ENCODE assay signal across 17 cellular contexts in the genomic region with DNA sequence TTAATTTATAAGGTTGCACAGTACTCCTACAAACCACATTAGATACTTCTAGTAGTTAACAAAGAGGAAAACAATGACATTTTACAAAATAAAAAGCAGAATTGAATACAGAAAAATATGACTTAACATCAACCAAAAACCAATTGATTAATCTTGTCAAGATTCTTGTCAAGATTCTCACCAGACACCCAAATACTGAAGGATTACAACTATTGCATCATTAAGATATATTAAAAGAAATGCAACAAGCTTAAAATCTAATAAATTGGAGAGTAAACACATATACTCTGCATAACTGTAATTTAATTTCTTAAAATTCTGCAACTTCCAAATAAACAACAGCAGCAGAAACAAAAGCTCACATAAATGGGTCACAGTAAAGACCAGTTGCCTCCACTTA. TPM values are rescaled to one million over a fixed set of nuclear protein-coding genes. Genes with fewer than 3 reads are reported as not detected.
A peak's percentile ranks its signal among the peaks of the same experiment; 100 is the strongest.
DNase-seq lines count a peak whose midpoint lies in the region; ATAC-seq and TF ChIP-seq lines count a peak whose summit lies in the region.
"Had no signal": no experiment of that assay in that cellular context is flagged by ENCODE, and none has a peak within 500 bp of the region (broad histone marks: within the 10 kb centered on the region; RNA-seq: fewer than 3 reads in every experiment).

No MANE protein-coding gene starts in this region.

- H3K9me3 ChIP-seq in HEK293 (ENCODE audit: control insufficient read depth, insufficient read depth, low read depth, low read length) = no peaks in the 10 kb centered on the region
- no peaks in the 10 kb centered on the region for H3K9me3 ChIP-seq in gastroesophageal sphincter
- no peaks in the 10 kb centered on the region for H3K9me3 ChIP-seq in neuron (ENCODE audit: low read length)
- no peaks in the 10 kb centered on the region for H3K9me3 ChIP-seq in smooth muscle cell (replicated peaks; ENCODE audit: low read depth)
- H3K9me3 ChIP-seq: A549, MG63 had no signal

- POLR2A ChIA-PET in HEK293 (lab: Yijun Ruan, JAX) = no interaction called here

- CTCF ChIA-PET in HEK293 (lab: Yijun Ruan, JAX) = interaction anchor here (0.6 kb wide), 1 partner anchor 79 kb away, joined by 3 read pairs; no protein-coding TSS in a partner anchor

- H3K27me3 ChIP-seq in gastroesophageal sphincter = no peaks in the 10 kb centered on the region
- no peaks in the 10 kb centered on the region for H3K27me3 ChIP-seq in neuron (ENCODE audit: insufficient read depth, low read length)
- H3K27me3 ChIP-seq in smooth muscle cell (ENCODE audit: low read depth) = no peaks in the 10 kb centered on the region
- H3K27me3 ChIP-seq: MG63 had no signal

- no peak for TF ChIP-seq POLR2A in gastroesophageal sphincter (IDR thresholded peaks at IDR 0.05)

- H4K20me1 ChIP-seq in smooth muscle cell (ENCODE audit: low read depth) = peaks cover 17% of the 10 kb centered on the region

- peaks cover 56% of the 10 kb centered on the region for H3K79me2 ChIP-seq in smooth muscle cell (ENCODE audit: low read depth)

- H3K36me3 ChIP-seq in HEK293 (ENCODE audit: control insufficient read depth in 2 of 2, insufficient read depth in 1 of 2, low read length in 2 of 2) = peaks cover 0 to 3% of the 10 kb centered on the region in 2 experiments; a peak in 1 of 3 replicates
- no peaks in the 10 kb centered on the region for H3K36me3 ChIP-seq in gastroesophageal sphincter
- H3K36me3 ChIP-seq in neuron (ENCODE audit: insufficient read depth, low read length) = peaks cover 21% of the 10 kb centered on the region
- H3K36me3 ChIP-seq in smooth muscle cell (ENCODE audit: low read depth) = no peaks in the 10 kb centered on the region
- H3K36me3 ChIP-seq: MG63 had no signal

- DNase-seq in smooth muscle cell (lab: John Stamatoyannopoulos, UW; ENCODE audit: unreplicated experiment) = no peak
- DNase-seq in NCI-H446 (lab: John Stamatoyannopoulos, UW) = no peak
- no peak for DNase-seq in activated CD8-positive, alpha-beta memory T cell treated with anti-CD3 and anti-CD28 coated beads for 24 hours
- DNase-seq: CD4-positive, CD25-positive, alpha-beta regulatory T cell; DMS79 treated with DMSO at 0.1 percent for 48 hours; MG63; NCI-H1048; NCI-H1417 treated with DMSO at 0.1 percent for 48 hours; NCI-H187; SIG-M5 had no signal

- ATAC-seq in gastroesophageal sphincter (no peak), HG03039 (IDR thresholded peaks at IDR 0.05; ENCODE audit: unreplicated experiment) (no peak)
- ATAC-seq: A549, HCT116 had no signal

- H3K27me3 Mint-ChIP-seq in brain = peaks cover 95% of the 10 kb centered on the region

- no peak overlapping the region for H3K9ac ChIP-seq in smooth muscle cell (ENCODE audit: low read depth)

- H2AFZ ChIP-seq in neuron (ENCODE audit: low read depth, low read length) = no peak overlapping the region
- H2AFZ ChIP-seq in smooth muscle cell (ENCODE audit: low read depth) = no peak overlapping the region

- H3K9me3 Mint-ChIP-seq in brain = no peaks in the 10 kb centered on the region

- H3K4me3 ChIP-seq in HEK293 (ENCODE audit: low read depth, low read length) = no peak overlapping the region
- peak overlapping the region in 1 of 2 donors; percentile 8 for H3K4me3 ChIP-seq in gastroesophageal sphincter
- peak overlapping the region; percentile 25 for H3K4me3 ChIP-seq in neuron (ENCODE audit: low read length)
- H3K4me3 ChIP-seq in smooth muscle cell = no peak overlapping the region
- H3K4me3 ChIP-seq: A549, MG63 had no signal

- TF ChIP-seq EP300 in gastroesophageal sphincter (IDR thresholded peaks at IDR 0.05) = no peak

- H3F3A ChIP-seq in smooth muscle cell (ENCODE audit: low read depth) = peaks cover 6% of the 10 kb centered on the region

- peaks cover 73% of the 10 kb centered on the region for H3K4me1 Mint-ChIP-seq in brain

- no peak overlapping the region for H3K27ac ChIP-seq in HEK293 (ENCODE audit: extremely low read depth, low read depth, low read length)
- H3K27ac ChIP-seq in gastroesophageal sphincter = peak overlapping the region in 3 of 4 donors; percentile 26 to 96 (median 96)
- no peak overlapping the region for H3K27ac ChIP-seq in smooth muscle cell (ENCODE audit: low read depth)
- H3K27ac ChIP-seq: A549 had no signal

- peak overlapping the region in 2 of 5 experiments; percentile 66 to 79 for H3K27ac Mint-ChIP-seq in brain
- H3K27ac Mint-ChIP-seq: CD4-positive, CD25-positive, alpha-beta regulatory T cell had no signal

- no peak for TF ChIP-seq CTCF in HEK293 (tag by site-specific recombination; IDR thresholded peaks at IDR 0.05)
- TF ChIP-seq CTCF in brain (conservative IDR thresholded peaks at IDR 0.05) = no peak
- no peak for TF ChIP-seq CTCF in gastroesophageal sphincter (IDR thresholded peaks at IDR 0.05)
- TF ChIP-seq CTCF in smooth muscle cell (IDR thresholded peaks at IDR 0.05; ENCODE audit: borderline replicate concordance, insufficient read depth, poor library complexity, severe bottlenecking) = no peak

- no peak overlapping the region for H3K4me2 ChIP-seq in smooth muscle cell
- H3K4me2 ChIP-seq: A549 had no signal

- peaks cover 3% of the 10 kb centered on the region; the same call in 1 of the 2 replicates for H3K4me1 ChIP-seq in HEK293 (ENCODE audit: control insufficient read depth, insufficient read depth, low read length)
- H3K4me1 ChIP-seq in gastroesophageal sphincter = peaks cover 9 to 76% (median 19%) of the 10 kb centered on the region in 3 donors
- H3K4me1 ChIP-seq in neuron (ENCODE audit: insufficient read depth, low read length) = peaks cover 44% of the 10 kb centered on the region
- peaks cover 50% of the 10 kb centered on the region for H3K4me1 ChIP-seq in smooth muscle cell (ENCODE audit: low read depth)
- H3K4me1 ChIP-seq: A549 had no signal

- H3K36me3 Mint-ChIP-seq in brain = peaks cover 6% of the 10 kb centered on the region
- H3K36me3 Mint-ChIP-seq: CD4-positive, CD25-positive, alpha-beta regulatory T cell had no signal

- H3K4me3 Mint-ChIP-seq in brain = peak overlapping the region in 4 of 5 experiments; percentile 29 to 82 (median 56)
- H3K4me3 Mint-ChIP-seq: CD4-positive, CD25-positive, alpha-beta regulatory T cell had no signal

TF ChIP-seq in HEK293, 187 proteins besides CTCF, POLR2A, EP300 and RAD21:
- TF ChIP-seq ZNF677 (tag by site-specific recombination; IDR thresholded peaks at IDR 0.05) = no peak
- TF ChIP-seq, protein P1, sequence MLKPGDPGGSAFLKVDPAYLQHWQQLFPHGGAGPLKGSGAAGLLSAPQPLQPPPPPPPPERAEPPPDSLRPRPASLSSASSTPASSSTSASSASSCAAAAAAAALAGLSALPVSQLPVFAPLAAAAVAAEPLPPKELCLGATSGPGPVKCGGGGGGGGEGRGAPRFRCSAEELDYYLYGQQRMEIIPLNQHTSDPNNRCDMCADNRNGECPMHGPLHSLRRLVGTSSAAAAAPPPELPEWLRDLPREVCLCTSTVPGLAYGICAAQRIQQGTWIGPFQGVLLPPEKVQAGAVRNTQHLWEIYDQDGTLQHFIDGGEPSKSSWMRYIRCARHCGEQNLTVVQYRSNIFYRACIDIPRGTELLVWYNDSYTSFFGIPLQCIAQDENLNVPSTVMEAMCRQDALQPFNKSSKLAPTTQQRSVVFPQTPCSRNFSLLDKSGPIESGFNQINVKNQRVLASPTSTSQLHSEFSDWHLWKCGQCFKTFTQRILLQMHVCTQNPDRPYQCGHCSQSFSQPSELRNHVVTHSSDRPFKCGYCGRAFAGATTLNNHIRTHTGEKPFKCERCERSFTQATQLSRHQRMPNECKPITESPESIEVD (tag by site-specific recombination; IDR thresholded peaks at IDR 0.05) = peak; percentile 34; the same call in 1 of the 2 replicates

RNA-seq across cellular contexts. Expression of gene WLS, which starts 4.7 kb away (rescaled TPM):
- polyA plus RNA-seq in brain (ENCODE audit: insufficient read depth, low read depth, low replicate concordance) (95.8 TPM), smooth muscle cell (58.1 and 93.2 TPM in 2 replicates)
- total RNA-seq in gastroesophageal sphincter (100 to 1,000 TPM; 120 to 280 (median 263) TPM), smooth muscle cell (92.5 and 112 TPM in 2 replicates)
- total RNA-seq: CD4-positive, CD25-positive, alpha-beta regulatory T cell had no signal
- polyA plus RNA-seq: CD4-positive, CD25-positive, alpha-beta regulatory T cell had no signal

Comparison
In these comparisons a context has a peak if more than half of its experiments do, and no peak if none do; other contexts are left out.
1. H3K27ac ChIP-seq: peak in gastroesophageal sphincter (3 of 4); none in HEK293 (single experiment) and smooth muscle cell (single experiment).